14 cellular contexts compared by ENCODE assay signal in the genomic region with DNA sequence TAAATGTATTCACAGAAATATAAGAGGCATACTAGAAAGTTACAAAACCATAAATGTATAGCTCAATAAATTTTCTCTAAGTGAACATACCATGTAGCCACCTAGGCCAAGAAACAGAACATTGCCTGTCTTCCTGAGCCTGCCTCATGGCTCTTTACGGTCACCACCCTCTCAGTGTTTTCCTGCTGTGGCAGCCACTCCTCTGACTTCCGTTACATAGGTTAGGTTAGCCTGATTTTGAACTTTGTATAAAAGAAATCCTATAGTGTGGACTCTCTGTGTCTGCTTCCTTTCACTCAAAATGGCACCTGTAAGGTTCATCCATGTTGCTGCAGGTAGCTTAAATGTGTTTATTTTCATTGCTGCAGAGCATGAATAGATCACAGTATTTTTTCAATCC. TPM values are rescaled to one million over a fixed set of nuclear protein-coding genes. Genes with fewer than 3 reads are reported as not detected.
DNase-seq lines count a peak whose midpoint lies in the region; ATAC-seq and TF ChIP-seq lines count a peak whose summit lies in the region.
"Had no signal": no experiment of that assay in that cellular context is flagged by ENCODE, and none has a peak within 500 bp of the region (broad histone marks: within the 10 kb centered on the region; RNA-seq: fewer than 3 reads in every experiment).

No MANE protein-coding gene starts in this region.

- H3K36me3 Mint-ChIP-seq in activated naive CD4-positive, alpha-beta T cell treated with anti-CD3 and anti-CD28 coated beads, Interleukin-2, amount 10 ng/mL, durations not matched to agents 7 days and 5 days = peaks cover 8% of the 10 kb centered on the region
- no peaks in the 10 kb centered on the region for H3K36me3 Mint-ChIP-seq in effector memory CD8-positive, alpha-beta T cell (ENCODE audit: insufficient read depth)
- no peaks in the 10 kb centered on the region for H3K36me3 Mint-ChIP-seq in activated T-helper 2 cell treated with anti-CD3 and anti-CD28 coated beads, Interferon-gamma antibody, Interleukin-2, Interleukin-4, amounts not matched to agents 10 μg/mL and 5 μg/mL and 100 μg/mL, durations not matched to agents 14 hours and 24 hours and 36 hours (ENCODE audit: low read depth)

- DNase-seq in activated naive CD4-positive, alpha-beta T cell treated with anti-CD3 and anti-CD28 coated beads, Interleukin-2, amount 10 ng/mL, durations not matched to agents 7 days and 5 days = peak; percentile 43
- DNase-seq in activated naive CD4-positive, alpha-beta T cell treated with anti-CD3 and anti-CD28 coated beads, Interleukin-2, amount 50 U/mL, for 16 hours = no peak
- no peak for DNase-seq in PC-9
- no peak for DNase-seq in effector memory CD8-positive, alpha-beta T cell
- no peak for DNase-seq in thyroid gland
- DNase-seq in NCI-H82 treated with DMSO at 0.1 percent for 48 hours (lab: John Stamatoyannopoulos, UW; ENCODE audit: unreplicated experiment) = no peak
- no peak for DNase-seq in activated T-helper 2 cell treated with anti-CD3 and anti-CD28 coated beads, Interferon-gamma antibody, Interleukin-2, Interleukin-4, amounts not matched to agents 10 μg/mL and 5 μg/mL and 100 μg/mL, durations not matched to agents 14 hours and 24 hours and 36 hours (ENCODE audit: low spot score)
- DNase-seq: NCI-H1092 treated with DMSO at 0.1 percent for 48 hours, NCI-H146, NCI-H510A, NCI-H748 treated with DMSO at 0.1 percent for 48 hours, OCI-M1, SHP77 had no signal

- peaks cover 13% of the 10 kb centered on the region for H3F3A ChIP-seq in PC-9 (ENCODE audit: insufficient read depth, low read depth)

- H3K4me1 ChIP-seq in PC-9 (replicated peaks; ENCODE audit: insufficient read depth) (peaks cover 22% of the 10 kb centered on the region), thyroid gland (peaks cover 44 to 57% of the 10 kb centered on the region in 2 donors)

- ATAC-seq in effector memory CD8-positive, alpha-beta T cell (replicated peaks) = peak; percentile 73

- POLR2A ChIA-PET in PC-9 (lab: Charles Lee; ENCODE audit: unreplicated experiment) = no interaction called here

- H3K4me3 Mint-ChIP-seq in activated naive CD4-positive, alpha-beta T cell treated with anti-CD3 and anti-CD28 coated beads, Interleukin-2, amount 10 ng/mL, durations not matched to agents 7 days and 5 days = no peak overlapping the region
- H3K4me3 Mint-ChIP-seq in effector memory CD8-positive, alpha-beta T cell = no peak overlapping the region
- no peak overlapping the region for H3K4me3 Mint-ChIP-seq in activated T-helper 2 cell treated with anti-CD3 and anti-CD28 coated beads, Interferon-gamma antibody, Interleukin-2, Interleukin-4, amounts not matched to agents 10 μg/mL and 5 μg/mL and 100 μg/mL, durations not matched to agents 14 hours and 24 hours and 36 hours (ENCODE audit: low read depth)
- H3K4me3 Mint-ChIP-seq: B cell had no signal

- H3K9me3 ChIP-seq in PC-9 (ENCODE audit: insufficient read depth, low read depth) (peaks cover 4% of the 10 kb centered on the region; the same call in 1 of the 2 replicates), thyroid gland (no peaks in the 10 kb centered on the region)

- no peaks in the 10 kb centered on the region for H3K27me3 ChIP-seq in PC-9 (ENCODE audit: insufficient read depth, low read depth)
- no peaks in the 10 kb centered on the region for H3K27me3 ChIP-seq in thyroid gland

- no peaks in the 10 kb centered on the region for H4K20me1 ChIP-seq in PC-9 (ENCODE audit: insufficient read depth)

- H3K79me2 ChIP-seq in PC-9 (ENCODE audit: low read depth) = no peaks in the 10 kb centered on the region

- peaks cover 9% of the 10 kb centered on the region for H3K27me3 Mint-ChIP-seq in activated naive CD4-positive, alpha-beta T cell treated with anti-CD3 and anti-CD28 coated beads, Interleukin-2, amount 10 ng/mL, durations not matched to agents 7 days and 5 days
- no peaks in the 10 kb centered on the region for H3K27me3 Mint-ChIP-seq in effector memory CD8-positive, alpha-beta T cell
- H3K27me3 Mint-ChIP-seq in activated T-helper 2 cell treated with anti-CD3 and anti-CD28 coated beads, Interferon-gamma antibody, Interleukin-2, Interleukin-4, amounts not matched to agents 10 μg/mL and 5 μg/mL and 100 μg/mL, durations not matched to agents 14 hours and 24 hours and 36 hours (ENCODE audit: low read depth) = peaks cover 1% of the 10 kb centered on the region
- H3K27me3 Mint-ChIP-seq: B cell had no signal

- peaks cover 7% of the 10 kb centered on the region for H3K9me3 Mint-ChIP-seq in activated naive CD4-positive, alpha-beta T cell treated with anti-CD3 and anti-CD28 coated beads, Interleukin-2, amount 10 ng/mL, durations not matched to agents 7 days and 5 days
- H3K9me3 Mint-ChIP-seq in effector memory CD8-positive, alpha-beta T cell = no peaks in the 10 kb centered on the region
- peaks cover 6% of the 10 kb centered on the region for H3K9me3 Mint-ChIP-seq in activated T-helper 2 cell treated with anti-CD3 and anti-CD28 coated beads, Interferon-gamma antibody, Interleukin-2, Interleukin-4, amounts not matched to agents 10 μg/mL and 5 μg/mL and 100 μg/mL, durations not matched to agents 14 hours and 24 hours and 36 hours

- H3K9me2 ChIP-seq in PC-9 (ENCODE audit: insufficient read depth) = no peaks in the 10 kb centered on the region

- TF ChIP-seq CTCF in PC-9 (conservative IDR thresholded peaks at IDR 0.05) (no peak), thyroid gland (IDR thresholded peaks at IDR 0.05) (no peak)

- 95 to 96% methylated on average over 2 of the region's 2 CpGs for WGBS in thyroid gland, 2 donors

- CTCF ChIA-PET in activated naive CD4-positive, alpha-beta T cell treated with anti-CD3 and anti-CD28 coated beads, Interleukin-2, amount 10 ng/mL, durations not matched to agents 7 days and 5 days (lab: Charles Lee) = interaction anchor here (1.0 to 2.6 kb wide), 3 partner anchors 11 to 74 kb away, joined by 3 to 12 read pairs (median 3); a partner anchor contains a TSS
- CTCF ChIA-PET in PC-9 (lab: Charles Lee) = interaction anchor here (0.6 to 1.0 kb wide), 2 partner anchors 9 to 24 kb away, joined by 3 to 7 read pairs; no protein-coding TSS in a partner anchor

- BruUV-seq in PC-9 (replicated peaks; lab: Mats Ljungman, UMichigan) = no TSS peak

- no peak for TF ChIP-seq POLR2A in thyroid gland (IDR thresholded peaks at IDR 0.05)

- H3K4me3 ChIP-seq in PC-9 = no peak overlapping the region
- H3K4me3 ChIP-seq in thyroid gland (replicated peaks in 1 of 3) = no peak overlapping the region

- H3K27ac Mint-ChIP-seq in activated naive CD4-positive, alpha-beta T cell treated with anti-CD3 and anti-CD28 coated beads, Interleukin-2, amount 10 ng/mL, durations not matched to agents 7 days and 5 days = peak overlapping the region; percentile 72
- H3K27ac Mint-ChIP-seq in effector memory CD8-positive, alpha-beta T cell = peak overlapping the region in 1 of 2 donors; percentile 72
- no peak overlapping the region for H3K27ac Mint-ChIP-seq in activated T-helper 2 cell treated with anti-CD3 and anti-CD28 coated beads, Interferon-gamma antibody, Interleukin-2, Interleukin-4, amounts not matched to agents 10 μg/mL and 5 μg/mL and 100 μg/mL, durations not matched to agents 14 hours and 24 hours and 36 hours
- H3K27ac Mint-ChIP-seq: B cell had no signal

- no peak overlapping the region for H2AFZ ChIP-seq in PC-9

- peaks cover 37% of the 10 kb centered on the region for H3K4me1 Mint-ChIP-seq in activated naive CD4-positive, alpha-beta T cell treated with anti-CD3 and anti-CD28 coated beads, Interleukin-2, amount 10 ng/mL, durations not matched to agents 7 days and 5 days
- H3K4me1 Mint-ChIP-seq in effector memory CD8-positive, alpha-beta T cell (ENCODE audit: low read depth in 2 of 2) = peaks cover 8 to 9% of the 10 kb centered on the region in 2 donors
- peaks cover 8% of the 10 kb centered on the region for H3K4me1 Mint-ChIP-seq in activated T-helper 2 cell treated with anti-CD3 and anti-CD28 coated beads, Interferon-gamma antibody, Interleukin-2, Interleukin-4, amounts not matched to agents 10 μg/mL and 5 μg/mL and 100 μg/mL, durations not matched to agents 14 hours and 24 hours and 36 hours (ENCODE audit: low read depth)

- intact Hi-C loops in PC-9 (cut with micrococcal nuclease; ENCODE audit: unreplicated experiment) = no loop called here
- intact Hi-C loops in thyroid gland (cut with DNase I) = loop anchor here (10.0 kb wide), 1 partner anchor 94 kb away; no protein-coding TSS in a partner anchor
- intact Hi-C loops in activated T-helper 2 cell treated with anti-CD3 and anti-CD28 coated beads, Interferon-gamma antibody, Interleukin-2, Interleukin-4, amounts not matched to agents 10 μg/mL and 5 μg/mL and 100 μg/mL, durations not matched to agents 14 hours and 24 hours and 36 hours (cut with micrococcal nuclease) = no loop called here

- H3K27ac ChIP-seq in PC-9 (no peak overlapping the region), thyroid gland (peak overlapping the region; percentile 89 to 92 (median 91))

- peak overlapping the region; percentile 42; the same call in 1 of the 2 replicates for H3K4me2 ChIP-seq in PC-9

- no peaks in the 10 kb centered on the region for H3K36me3 ChIP-seq in PC-9 (ENCODE audit: low read depth)
- no peaks in the 10 kb centered on the region for H3K36me3 ChIP-seq in thyroid gland

RNA-seq across cellular contexts. Expression of a gene that starts 11.6 kb away (rescaled TPM):
- total RNA-seq in PC-9 (2021) (5.9 and 7.2 TPM in 2 replicates), thyroid gland (100 to 1,000 TPM; 139 to 199 (median 156) TPM)
- total RNA-seq in activated T-helper 2 cell treated with anti-CD3 and anti-CD28 coated beads, Interferon-gamma antibody, Interleukin-2, Interleukin-4, amounts not matched to agents 10 μg/mL and 5 μg/mL and 100 μg/mL, durations not matched to agents 14 hours and 24 hours and 36 hours = 13.8 and 15.7 TPM in 2 replicates
